12 cellular contexts compared by ENCODE assay signal in genomic region chr19:39679791-39680168, GRCh38. TPM values are rescaled to one million over a fixed set of nuclear protein-coding genes. Genes with fewer than 3 reads are reported as not detected.
A peak's percentile ranks its signal among the peaks of the same experiment; 100 is the strongest.
DNase-seq lines count a peak whose midpoint lies in the region; ATAC-seq, FAIRE-seq and TF ChIP-seq lines count a peak whose summit lies in the region.
"Had no signal": no experiment of that assay in that cellular context is flagged by ENCODE, and none has a peak within 500 bp of the region (broad histone marks: within the 10 kb centered on the region; RNA-seq: fewer than 3 reads in every experiment).

No MANE protein-coding gene starts in this region.

- peak overlapping the region; percentile 76 for H3K4me3 Mint-ChIP-seq in activated CD4-positive, alpha-beta T cell treated with anti-CD3 and anti-CD28 coated beads, Interleukin-2, amount 10 ng/mL, durations not matched to agents 24 days and 14 days

- peaks cover 42% of the 10 kb centered on the region for H3K4me1 Mint-ChIP-seq in activated CD4-positive, alpha-beta T cell treated with anti-CD3 and anti-CD28 coated beads, Interleukin-2, amount 10 ng/mL, durations not matched to agents 24 days and 14 days

- H3K4me3 ChIP-seq in neuronal stem cell (ENCODE audit: low read length in 2 of 2) = no peak overlapping the region
- H3K4me3 ChIP-seq in testis = no peak overlapping the region
- no peak overlapping the region for H3K4me3 ChIP-seq in small intestine (ENCODE audit: low read depth in 1 of 2, low read length in 2 of 2)

- no CpG with 5 or more reads among the region's 3 CpGs for WGBS in neuronal stem cell (ENCODE audit: extremely low coverage in 2 of 2, insufficient read length in 2 of 2, insufficient replicate concordance in 1 of 2), 2 donors
- 93 to 100% methylated on average over 2 to 3 of the region's 3 CpGs for WGBS in testis, 2 donors
- 78 to 95% (median 79%) methylated on average over 3 of the region's 3 CpGs for WGBS in small intestine, 3 donors

- H3K9me3 ChIP-seq in neuronal stem cell (replicated peaks in 1 of 2; ENCODE audit: control insufficient read depth in 2 of 2, insufficient read depth in 1 of 2, low read depth in 1 of 2, low read length in 2 of 2) (no peaks in the 10 kb centered on the region), testis (no peaks in the 10 kb centered on the region), small intestine (ENCODE audit: control insufficient read depth, low read depth) (no peaks in the 10 kb centered on the region)

- no peak overlapping the region for H2BK5ac ChIP-seq in neuronal stem cell (ENCODE audit: low read length)

- H3K79me1 ChIP-seq in neuronal stem cell (ENCODE audit: low read depth, low read length) = no peaks in the 10 kb centered on the region

- TF ChIP-seq POLR2A in testis (IDR thresholded peaks at IDR 0.05) = no peak

- H2BK15ac ChIP-seq in neuronal stem cell (ENCODE audit: low read length) = no peak overlapping the region

- H3K36me3 ChIP-seq in neuronal stem cell (replicated peaks in 1 of 2; ENCODE audit: control insufficient read depth in 2 of 2, insufficient read depth in 2 of 2, low read length in 2 of 2) = no peaks in the 10 kb centered on the region
- H3K36me3 ChIP-seq in testis (ENCODE audit: low read depth, missing control alignments) = no peaks in the 10 kb centered on the region
- H3K36me3 ChIP-seq in small intestine (ENCODE audit: control insufficient read depth in 2 of 2, insufficient read depth in 2 of 2, low read length in 2 of 2) = no peaks in the 10 kb centered on the region

- no peaks in the 10 kb centered on the region for H3K4me1 ChIP-seq in neuronal stem cell (ENCODE audit: control insufficient read depth in 2 of 2, insufficient read depth in 1 of 2, low read depth in 1 of 2, low read length in 2 of 2)
- peaks cover 3% of the 10 kb centered on the region for H3K4me1 ChIP-seq in testis
- peaks cover 0 to 2% of the 10 kb centered on the region in 2 donors for H3K4me1 ChIP-seq in small intestine (ENCODE audit: control insufficient read depth in 2 of 2, insufficient read depth in 1 of 2, low read depth in 1 of 2, low read length in 1 of 2)

- intact Hi-C loops in activated CD4-positive, alpha-beta T cell treated with anti-CD3 and anti-CD28 coated beads, Interleukin-2, amount 10 ng/mL, durations not matched to agents 24 days and 14 days (cut with micrococcal nuclease) = loop anchor here (1.0 to 5.0 kb wide), 6 partner anchors 25 to 233 kb away; partner anchors contain the start of genes CLC, EID2, FBL and LGALS14
- intact Hi-C loops in testis (cut with DNase I; ENCODE audit: low total_unique reads) = no loop called here

- no peak overlapping the region for H2AK5ac ChIP-seq in neuronal stem cell (ENCODE audit: low read depth, low read length)

- H3K4ac ChIP-seq in neuronal stem cell (ENCODE audit: low read length) = peak overlapping the region; percentile 57

- TF ChIP-seq CTCF in GM13976 (IDR thresholded peaks at IDR 0.05; ENCODE audit: borderline replicate concordance, control extremely low read depth, extremely low read depth, insufficient read depth, missing control alignments) (no peak), testis (IDR thresholded peaks at IDR 0.05) (no peak)

- FAIRE-seq in small intestine (lab: Jason Lieb, UNC) = no peak

- ATAC-seq in GM21786 (IDR thresholded peaks at IDR 0.05; ENCODE audit: unreplicated experiment) (peak; percentile 2), HG03460 (IDR thresholded peaks at IDR 0.05; ENCODE audit: unreplicated experiment) (no peak)

- H3K27me3 ChIP-seq in neuronal stem cell (ENCODE audit: control insufficient read depth in 3 of 3, insufficient read depth in 3 of 3, low read depth in 1 of 3, low read length in 3 of 3) = peaks cover 0 to 19% (median 0%) of the 10 kb centered on the region in 3 experiments
- no peaks in the 10 kb centered on the region for H3K27me3 ChIP-seq in testis
- H3K27me3 ChIP-seq in small intestine (ENCODE audit: control insufficient read depth in 2 of 2, insufficient read depth in 2 of 2, low read length in 2 of 2) = no peaks in the 10 kb centered on the region

- peaks cover 3% of the 10 kb centered on the region for H3K36me3 Mint-ChIP-seq in activated CD4-positive, alpha-beta T cell treated with anti-CD3 and anti-CD28 coated beads, Interleukin-2, amount 10 ng/mL, durations not matched to agents 24 days and 14 days (ENCODE audit: low read depth)

- H2AFZ ChIP-seq in neuronal stem cell (ENCODE audit: low read length) = no peak overlapping the region

- no peak overlapping the region for H3K18ac ChIP-seq in neuronal stem cell (ENCODE audit: low read length)

- H4K91ac ChIP-seq in neuronal stem cell (ENCODE audit: low read depth, low read length, poor library complexity) = no peak overlapping the region

- H3K14ac ChIP-seq in neuronal stem cell (ENCODE audit: low read length) = no peak overlapping the region

- peak overlapping the region; percentile 80 for H3K27ac Mint-ChIP-seq in activated CD4-positive, alpha-beta T cell treated with anti-CD3 and anti-CD28 coated beads, Interleukin-2, amount 10 ng/mL, durations not matched to agents 24 days and 14 days

- H3K27me3 Mint-ChIP-seq in activated CD4-positive, alpha-beta T cell treated with anti-CD3 and anti-CD28 coated beads, Interleukin-2, amount 10 ng/mL, durations not matched to agents 24 days and 14 days = no peaks in the 10 kb centered on the region

- peak; percentile 17 for DNase-seq in GM13976 (ENCODE audit: low spot score)
- no peak for DNase-seq in activated CD4-positive, alpha-beta T cell treated with anti-CD3 and anti-CD28 coated beads, Interleukin-2, amount 10 ng/mL, durations not matched to agents 24 days and 14 days
- no peak for DNase-seq in neuronal stem cell (ENCODE audit: low spot score)
- no peak for DNase-seq in testis
- DNase-seq in small intestine = no peak
- DNase-seq in HT-29 (ENCODE audit: low spot score) = no peak
- DNase-seq: Calu3, head of caudate nucleus, NCI-H524 treated with DMSO at 0.1 percent for 48 hours had no signal

- H3K9ac ChIP-seq in neuronal stem cell (ENCODE audit: low read depth, low read length, poor library complexity) = no peak overlapping the region

- H3K23ac ChIP-seq in neuronal stem cell (ENCODE audit: low read depth, low read length, poor library complexity) = no peak overlapping the region

- H2BK12ac ChIP-seq in neuronal stem cell (ENCODE audit: low read length) = no peak overlapping the region

- H4K8ac ChIP-seq in neuronal stem cell (ENCODE audit: low read depth, low read length) = peak overlapping the region; percentile 78

- H3K27ac ChIP-seq in neuronal stem cell (replicated peaks; ENCODE audit: low read length) (no peak overlapping the region), testis (no peak overlapping the region), small intestine (ENCODE audit: low read depth in 1 of 2, low read length in 1 of 2) (no peak overlapping the region)

- H3K9me3 Mint-ChIP-seq in activated CD4-positive, alpha-beta T cell treated with anti-CD3 and anti-CD28 coated beads, Interleukin-2, amount 10 ng/mL, durations not matched to agents 24 days and 14 days = no peaks in the 10 kb centered on the region

- no peak overlapping the region for H2BK120ac ChIP-seq in neuronal stem cell (ENCODE audit: low read depth, low read length)

- in situ Hi-C loops in GM13976 (cut with MboI; ENCODE audit: low sequenced_read_pairs, unreplicated experiment) = loop anchor here (5.0 to 10.0 kb wide), 2 partner anchors 78 to 165 kb away; partner anchors contain the start of gene FBL

- no peak overlapping the region for H3K4me2 ChIP-seq in neuronal stem cell (ENCODE audit: insufficient read depth, low read length, poor library complexity, severe bottlenecking)

RNA-seq across cellular contexts. Expression of gene LGALS16, which starts 24.1 kb away (rescaled TPM):
- total RNA-seq in activated CD4-positive, alpha-beta T cell treated with anti-CD3 and anti-CD28 coated beads, Interleukin-2, amount 10 ng/mL, durations not matched to agents 24 days and 14 days = not detected in 2 replicates
- not detected for polyA plus RNA-seq in neuronal stem cell (2013, experiment 1 of 2)
- polyA plus RNA-seq in neuronal stem cell (2013, experiment 2 of 2) = not detected
- total RNA-seq in testis = not detected
- polyA plus RNA-seq in testis (ENCODE audit: insufficient read depth, low read depth, low replicate concordance) = not detected
- not detected for polyA plus RNA-seq in small intestine
- total RNA-seq in HT-29 (2014; rRNA removed; shearing (Covaris generic)) = not detected in 2 replicates
- total RNA-seq: Calu3, mucosa of gallbladder had no signal

RNA-seq across cellular contexts. Expression of gene LGALS14, which starts 24.5 kb away (rescaled TPM):
- not detected in 2 replicates for total RNA-seq in activated CD4-positive, alpha-beta T cell treated with anti-CD3 and anti-CD28 coated beads, Interleukin-2, amount 10 ng/mL, durations not matched to agents 24 days and 14 days
- not detected for polyA plus RNA-seq in neuronal stem cell (2013, experiment 1 of 2)
- polyA plus RNA-seq in neuronal stem cell (2013, experiment 2 of 2) = not detected
- total RNA-seq in testis = not detected
- not detected for polyA plus RNA-seq in testis (ENCODE audit: insufficient read depth, low read depth, low replicate concordance)
- not detected for polyA plus RNA-seq in small intestine
- not detected in 2 replicates for total RNA-seq in HT-29 (2014; rRNA removed; shearing (Covaris generic))
- total RNA-seq: Calu3, mucosa of gallbladder had no signal

RNA-seq across cellular contexts. Expression of gene CLC, which starts 58.0 kb away (rescaled TPM):
- total RNA-seq in activated CD4-positive, alpha-beta T cell treated with anti-CD3 and anti-CD28 coated beads, Interleukin-2, amount 10 ng/mL, durations not matched to agents 24 days and 14 days = 1.7 and 2.1 TPM in 2 replicates
- polyA plus RNA-seq in neuronal stem cell (2013, experiment 1 of 2) = not detected
- not detected for polyA plus RNA-seq in neuronal stem cell (2013, experiment 2 of 2)
- total RNA-seq in testis = not detected
- polyA plus RNA-seq in testis (ENCODE audit: insufficient read depth, low read depth, low replicate concordance) (0.61 TPM), small intestine (10 to 100 TPM in 1 of 3 donors, not detected in 2; 27.3 TPM)
- not detected in 2 replicates for total RNA-seq in HT-29 (2014; rRNA removed; shearing (Covaris generic))
- total RNA-seq: Calu3 had no signal
